ENCODE assay signal across 8 cellular contexts in genomic region chr6:113909224-113909856, GRCh38. TPM values are rescaled to one million over a fixed set of nuclear protein-coding genes. Genes with fewer than 3 reads are reported as not detected.
DNase-seq lines count a peak whose midpoint lies in the region; ATAC-seq, FAIRE-seq and TF ChIP-seq lines count a peak whose summit lies in the region.

No MANE protein-coding gene starts in this region.

- 16 to 19% methylated on average over 6 of the region's 6 CpGs for WGBS in tibial nerve, 2 donors
- WGBS in lower leg skin, 2 donors = 18% methylated on average over 6 of the region's 6 CpGs

- H3K9me3 ChIP-seq in keratinocyte (ENCODE audit: control insufficient read depth, low read depth, low read length) = no peaks in the 10 kb centered on the region
- H3K9me3 ChIP-seq in tibial nerve = no peaks in the 10 kb centered on the region

- H3K9me1 ChIP-seq in keratinocyte (ENCODE audit: control insufficient read depth, extremely low read depth, insufficient read depth, low read length) = no peaks in the 10 kb centered on the region

- no peak overlapping the region for H3K4me3 ChIP-seq in keratinocyte (ENCODE audit: control insufficient read depth in 2 of 3, extremely low read depth in 1 of 3, insufficient read depth in 2 of 3, low read depth in 1 of 3, low read length in 3 of 3)
- no peak overlapping the region for H3K4me3 ChIP-seq in tibial nerve
- H3K4me3 ChIP-seq in lower leg skin (ENCODE audit: low read depth, poor library complexity, severe bottlenecking) = no peak overlapping the region

- peak; percentile 61 for ATAC-seq in HG03442 (IDR thresholded peaks at IDR 0.05; ENCODE audit: unreplicated experiment)

- TF ChIP-seq POLR2A in tibial nerve (IDR thresholded peaks at IDR 0.05) (no peak), lower leg skin (IDR thresholded peaks at IDR 0.05) (no peak)

- H3K4me2 ChIP-seq in keratinocyte (ENCODE audit: control insufficient read depth, extremely low read depth, insufficient read depth, low read depth, low read length) = no peak overlapping the region

- H3K9ac ChIP-seq in keratinocyte (ENCODE audit: control insufficient read depth, extremely low read depth, insufficient read depth, low read length) = no peak overlapping the region

- H2AFZ ChIP-seq in keratinocyte (ENCODE audit: control insufficient read depth, low read length) = no peak overlapping the region

- H3K27me3 ChIP-seq in keratinocyte (ENCODE audit: control insufficient read depth, extremely low read depth, insufficient read depth, low read length) (no peaks in the 10 kb centered on the region), tibial nerve (no peaks in the 10 kb centered on the region)

- intact Hi-C loops in lower leg skin (cut with DNase I; ENCODE audit: low total_unique reads) = no loop called here

- dilution Hi-C loops in keratinocyte (cut with MboI; ENCODE audit: extremely low pct_ligation_motif_present, low sequenced_read_pairs) = no loop called here

- no peaks in the 10 kb centered on the region for H3K4me1 ChIP-seq in keratinocyte (ENCODE audit: control insufficient read depth, extremely low read depth, insufficient read depth, low read length)
- H3K4me1 ChIP-seq in tibial nerve = peaks cover 0 to 10% (median 0%) of the 10 kb centered on the region in 4 donors

- DNase-seq in A172 (ENCODE audit: low spot score) = peak; percentile 41
- peak; percentile 24 for DNase-seq in NCI-H446 treated with DMSO at 0.1 percent for 48 hours (lab: John Stamatoyannopoulos, UW)
- peak; percentile 85 for DNase-seq in astrocyte of the hippocampus (ENCODE audit: low read depth, low spot score)
- DNase-seq in keratinocyte (ENCODE audit: low read depth, low spot score) = no peak
- DNase-seq in tibial nerve (ENCODE audit: low spot score in 2 of 2) = peak in 1 of 2 donors; percentile 42
- DNase-seq in lower leg skin (ENCODE audit: low spot score in 2 of 2) = no peak

- TF ChIP-seq EP300 in tibial nerve (IDR thresholded peaks at IDR 0.05) = no peak

- H3K79me2 ChIP-seq in keratinocyte (ENCODE audit: control insufficient read depth, insufficient read depth, low read length) = no peaks in the 10 kb centered on the region

- H4K20me1 ChIP-seq in keratinocyte (ENCODE audit: control insufficient read depth, extremely low read depth, insufficient read depth, low read length) = no peaks in the 10 kb centered on the region

- no peak overlapping the region for H3K27ac ChIP-seq in keratinocyte (ENCODE audit: control insufficient read depth, insufficient read depth, low read length)
- H3K27ac ChIP-seq in tibial nerve = no peak overlapping the region

- FAIRE-seq in keratinocyte (lab: Jason Lieb, UNC) = no peak

- no peaks in the 10 kb centered on the region for H3K36me3 ChIP-seq in keratinocyte (ENCODE audit: control insufficient read depth in 2 of 2, extremely low read depth in 1 of 2, insufficient read depth in 2 of 2, low read length in 2 of 2)
- H3K36me3 ChIP-seq in tibial nerve = no peaks in the 10 kb centered on the region

- TF ChIP-seq CTCF in GM12872 (IDR thresholded peaks at IDR 0.05; ENCODE audit: insufficient read depth, low read depth, low read length) (peak; percentile 56), keratinocyte (optimal IDR thresholded peaks at IDR 0.05 in 1 of 3, IDR thresholded peaks at IDR 0.05 in 1 of 3, conservative IDR thresholded peaks at IDR 0.05 in 1 of 3; ENCODE audit: extremely low read depth in 1 of 3, insufficient read depth in 2 of 3, low read length in 3 of 3) (peak in 2 of 3 experiments; percentile 28 to 50), tibial nerve (IDR thresholded peaks at IDR 0.05) (peak; percentile 49 to 75 (median 70)), lower leg skin (IDR thresholded peaks at IDR 0.05) (no peak)

RNA-seq across cellular contexts. Expression of gene MARCKS, which starts 52.2 kb away (rescaled TPM):
- total RNA-seq in A172 (2014; rRNA removed; shearing (Covaris generic)) = 108 and 150 TPM in 2 replicates
- polyA plus RNA-seq in keratinocyte = 33.2 to 50.8 TPM (median 38.3 TPM) in 3 replicates
- polyA plus RNA-seq in keratinocyte (2011; ENCODE audit: low read depth) = 21.0 TPM
- polyA plus RNA-seq in keratinocyte (2011; cell fraction: cytosol; rRNA removed) = 20.8 and 38.9 TPM in 2 replicates
- 43.9 and 64.9 TPM in 2 replicates for polyA plus RNA-seq in keratinocyte (2011; cell fraction: nucleus; rRNA removed)
- polyA plus RNA-seq in keratinocyte (2012; ENCODE audit: low replicate concordance) = 49.5 and 49.9 TPM in 2 replicates
- 7.1 to 29.0 TPM (median 17.1 TPM) in 3 replicates for polyA minus RNA-seq in keratinocyte
- polyA minus RNA-seq in keratinocyte (2011; cell fraction: cytosol; rRNA and poly(A)+ RNA removed) = 64.8 TPM
- polyA minus RNA-seq in keratinocyte (2011; cell fraction: nucleus; rRNA and poly(A)+ RNA removed) = 47.7 and 62.8 TPM in 2 replicates
- total RNA-seq in tibial nerve (100 to 1,000 TPM; 103 to 182 (median 156) TPM), lower leg skin (100 to 1,000 TPM in 1 of 4 donors, 10 to 100 TPM in 3; 48.6 to 130 (median 66.2) TPM)

Comparison
In these comparisons a context has a peak if more than half of its experiments do, and no peak if none do; other contexts are left out.
1. DNase-seq: peak in A172 (single experiment), NCI-H446 treated with DMSO at 0.1 percent for 48 hours (single experiment) and astrocyte of the hippocampus (single experiment); none in keratinocyte (single experiment) and lower leg skin (0 of 2).
2. CTCF ChIP-seq: peak in GM12872 (single experiment), keratinocyte (2 of 3) and tibial nerve (5 of 5); none in lower leg skin (0 of 3).